ENCODE assay signal across 8 cellular contexts in genomic region chr2:151261977-151262291, GRCh38. TPM values are rescaled to one million over a fixed set of nuclear protein-coding genes. Genes with fewer than 3 reads are reported as not detected.
DNase-seq lines count a peak whose midpoint lies in the region; ATAC-seq and TF ChIP-seq lines count a peak whose summit lies in the region.

No MANE protein-coding gene starts in this region.

- H3K27me3 ChIP-seq in Panc1 (ENCODE audit: control insufficient read depth, insufficient read depth, low read length) (no peaks in the 10 kb centered on the region), esophagus squamous epithelium (no peaks in the 10 kb centered on the region), prostate gland (replicated peaks; ENCODE audit: insufficient read depth) (no peaks in the 10 kb centered on the region)

- WGBS in esophagus squamous epithelium, 2 donors = 1% methylated on average over 7 to 8 of the region's 9 CpGs
- WGBS in prostate gland = 4% methylated on average over 9 of the region's 9 CpGs

- H3K36me3 ChIP-seq in Panc1 (ENCODE audit: control insufficient read depth, insufficient read depth, low read length) (no peaks in the 10 kb centered on the region), esophagus squamous epithelium (no peaks in the 10 kb centered on the region), prostate gland (no peaks in the 10 kb centered on the region)

- POLR2A ChIA-PET in Panc1 (lab: Charles Lee) = interaction anchor here (0.5 to 0.7 kb wide), 3 partner anchors 42 to 566 kb away, joined by 3 to 5 read pairs (median 5); partner anchors contain the start of gene ARL5A

- CTCF ChIA-PET in Panc1 (lab: Charles Lee) = no interaction called here

- ATAC-seq in Panc1 = no peak
- ATAC-seq in HG02763 (IDR thresholded peaks at IDR 0.05; ENCODE audit: unreplicated experiment) = no peak
- ATAC-seq in GM18502 (IDR thresholded peaks at IDR 0.05; ENCODE audit: poor library complexity, unreplicated experiment) = no peak

- no TSS peak for BruUV-seq in Panc1 (replicated peaks; lab: Mats Ljungman, UMichigan)

- DNase-seq in Panc1 (ENCODE audit: low read depth, low spot score) = no peak
- DNase-seq in esophagus squamous epithelium (lab: John Stamatoyannopoulos, UW) = no peak
- DNase-seq in prostate gland (ENCODE audit: low spot score) = no peak
- no peak for DNase-seq in OCI-M1 (lab: John Stamatoyannopoulos, UW)
- DNase-seq in DMS53 (lab: John Stamatoyannopoulos, UW) = no peak

- peak overlapping the region; percentile 83; the same call in 1 of the 2 replicates for H3K4me3 ChIP-seq in GM08714 (ENCODE audit: low read length)
- peak overlapping the region; percentile 71 for H3K4me3 ChIP-seq in Panc1 (ENCODE audit: low read depth in 2 of 2, low read length in 2 of 2)
- H3K4me3 ChIP-seq in esophagus squamous epithelium = peak overlapping the region; percentile 68 to 96 (median 76)
- peak overlapping the region; percentile 71 to 90 for H3K4me3 ChIP-seq in prostate gland

- no peak for TF ChIP-seq CTCF in Panc1 (IDR thresholded peaks at IDR 0.05)
- no peak for TF ChIP-seq CTCF in esophagus squamous epithelium (IDR thresholded peaks at IDR 0.05)
- TF ChIP-seq CTCF in prostate gland (IDR thresholded peaks at IDR 0.05) = no peak

- intact Hi-C loops in Panc1 (cut with micrococcal nuclease; ENCODE audit: unreplicated experiment) (no loop called here), esophagus squamous epithelium (cut with DNase I) (no loop called here), prostate gland (cut with DNase I) (loop anchor here (10.0 kb wide), 1 partner anchor 153 kb away; no protein-coding TSS in a partner anchor)

- in situ Hi-C loops in Panc1 (cut with HindIII; ENCODE audit: low pct_unique_long_range_greater_than_20kb, low sequenced_read_pairs) = no loop called here

- no peak for TF ChIP-seq POLR2A in esophagus squamous epithelium (IDR thresholded peaks at IDR 0.05)
- TF ChIP-seq POLR2A in prostate gland (IDR thresholded peaks at IDR 0.05) = no peak

- peak overlapping the region; percentile 98 for H3K27ac ChIP-seq in Panc1 (ENCODE audit: low read length)
- peak overlapping the region; percentile 93 to 98 (median 96) for H3K27ac ChIP-seq in esophagus squamous epithelium
- peak overlapping the region; percentile 87 to 94 for H3K27ac ChIP-seq in prostate gland

- peaks cover 16% of the 10 kb centered on the region for H3K4me1 ChIP-seq in Panc1 (ENCODE audit: control insufficient read depth, insufficient read depth, low read length)
- peaks cover 4 to 37% (median 26%) of the 10 kb centered on the region in 3 donors for H3K4me1 ChIP-seq in esophagus squamous epithelium
- H3K4me1 ChIP-seq in prostate gland (replicated peaks) = no peaks in the 10 kb centered on the region

- H3K9me3 ChIP-seq in Panc1 (ENCODE audit: control insufficient read depth, insufficient read depth, low read depth, low read length) = no peaks in the 10 kb centered on the region
- no peaks in the 10 kb centered on the region for H3K9me3 ChIP-seq in esophagus squamous epithelium
- no peaks in the 10 kb centered on the region for H3K9me3 ChIP-seq in prostate gland

RNA-seq across cellular contexts. Expression of gene RBM43, which starts 0.3 kb away (rescaled TPM):
- total RNA-seq in Panc1 (2021; ENCODE audit: unreplicated experiment) = 3.7 TPM
- polyA plus RNA-seq in Panc1 (2012; ENCODE audit: insufficient read length) = 1.7 TPM
- 1 to 10 TPM; 1.3 to 3.4 (median 2.0) TPM for total RNA-seq in esophagus squamous epithelium
- total RNA-seq in prostate gland = 1 to 10 TPM; 6.2 to 6.4 TPM

RNA-seq across cellular contexts. Expression of gene NMI, which starts 27.5 kb away (rescaled TPM):
- total RNA-seq in Panc1 (2021; ENCODE audit: unreplicated experiment) = 24.5 TPM
- 13.3 TPM for polyA plus RNA-seq in Panc1 (2012; ENCODE audit: insufficient read length)
- 10 to 100 TPM; 10.3 to 13.7 (median 10.8) TPM for total RNA-seq in esophagus squamous epithelium
- 10 to 100 TPM in 1 of 2 donors, 1 to 10 TPM in 1; 9.8 to 13.7 TPM for total RNA-seq in prostate gland
